23 cellular contexts compared by ENCODE assay signal in the genomic region with DNA sequence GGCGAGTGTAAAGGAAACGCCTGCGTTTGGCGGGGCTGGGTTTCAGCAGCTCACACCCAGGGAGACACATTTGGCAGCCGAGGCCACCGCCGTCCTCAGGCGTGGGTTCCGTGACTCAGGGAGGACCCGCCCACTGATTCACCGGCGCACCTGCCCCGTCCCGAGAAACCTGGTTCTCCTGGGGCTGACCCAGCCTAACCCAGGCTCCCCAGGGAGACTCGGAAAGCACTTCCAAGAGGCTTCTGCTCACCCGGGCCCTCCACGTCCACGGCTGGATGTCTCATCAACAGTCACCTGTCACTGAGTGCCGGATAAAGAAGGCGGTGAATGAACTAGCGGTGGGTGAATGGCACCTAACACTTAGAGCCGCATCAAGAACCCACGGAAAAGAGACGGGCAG.
DNase-seq lines count a peak whose midpoint lies in the region; ATAC-seq and TF ChIP-seq lines count a peak whose summit lies in the region.
"Had no signal": no experiment of that assay in that cellular context is flagged by ENCODE, and none has a peak within 500 bp of the region (broad histone marks: within the 10 kb centered on the region; RNA-seq: fewer than 3 reads in every experiment).

No MANE protein-coding gene starts in this region.

- no peak for ATAC-seq in GM18519 (IDR thresholded peaks at IDR 0.05; ENCODE audit: low FRiP score, unreplicated experiment)
- no peak for ATAC-seq in HG02642 (IDR thresholded peaks at IDR 0.05; ENCODE audit: poor library complexity, unreplicated experiment)
- ATAC-seq: Right ventricle myocardium inferior had no signal

- peak; percentile 43 for DNase-seq in islet precursor cell
- no peak for DNase-seq in NCI-H2029 treated with DMSO at 0.1 percent for 48 hours (lab: John Stamatoyannopoulos, UW)
- DNase-seq: ACHN; AML-193; Caco-2; CD4-positive, CD25-positive, alpha-beta regulatory T cell; DMS153; EL; GOT3; IMR-90; MV-4-11; NCI-H1436; NCI-H2029; NCI-H2227 treated with DMSO at 0.1 percent for 48 hours; NCI-H524; PC-9; SK-N-SH had no signal

- H3K4me1 ChIP-seq in BLaER1 treated with 17β-estradiol and CSF1 and Interleukin-3, amounts not matched to agents 10 nM and 100 nM = peaks cover 0 to 37% (median 31%) of the 10 kb centered on the region in 10 experiments; a peak in 14 of 20 replicates
- H3K4me1 ChIP-seq: Caco-2 had no signal

- TF ChIP-seq RAD21 in Ishikawa (IDR thresholded peaks at IDR 0.05; ENCODE audit: low read depth) = no peak

- H3K9me3 ChIP-seq in BLaER1 treated with 17β-estradiol and CSF1 and Interleukin-3, amounts not matched to agents 10 nM and 100 nM (replicated peaks in 1 of 11) = peaks cover 0 to 11% (median 4%) of the 10 kb centered on the region in 11 experiments; a peak in 9 of 22 replicates
- H3K9me3 ChIP-seq: Caco-2, SK-N-SH had no signal

- H3K9ac ChIP-seq in BLaER1 treated with 17β-estradiol and CSF1 and Interleukin-3, amounts not matched to agents 10 nM and 100 nM = no peak overlapping the region
- H3K9ac ChIP-seq: SK-N-SH had no signal

- TF ChIP-seq EP300 in Ishikawa (IDR thresholded peaks at IDR 0.05; ENCODE audit: borderline replicate concordance) = 0 out of 2 replicates have a peak, but pooled peaks have one; percentile 10

- no peak overlapping the region for H3K4me3 ChIP-seq in BLaER1 treated with 17β-estradiol and CSF1 and Interleukin-3, amounts not matched to agents 10 nM and 100 nM
- no peak overlapping the region for H3K4me3 ChIP-seq in skin epidermis
- H3K4me3 ChIP-seq: PC-9 had no signal

- peak overlapping the region in 8 of 11 experiments; percentile 25 to 69 (median 52); a peak in 12 of 22 replicates for H3K4me2 ChIP-seq in BLaER1 treated with 17β-estradiol and CSF1 and Interleukin-3, amounts not matched to agents 10 nM and 100 nM
- H3K4me2 ChIP-seq: PC-9, SK-N-SH had no signal

- H3K27me3 ChIP-seq in BLaER1 treated with 17β-estradiol and CSF1 and Interleukin-3, amounts not matched to agents 10 nM and 100 nM = peaks cover 32 to 47% (median 44%) of the 10 kb centered on the region in 11 experiments

- H3K27ac ChIP-seq in BLaER1 treated with 17β-estradiol and CSF1 and Interleukin-3, amounts not matched to agents 10 nM and 100 nM = no peak overlapping the region
- H3K27ac ChIP-seq in skin epidermis = peak overlapping the region in 15 of 21 experiments; percentile 22 to 85 (median 65)
- H3K27ac ChIP-seq: PC-9 had no signal

- H3K36me3 ChIP-seq in BLaER1 treated with 17β-estradiol and CSF1 and Interleukin-3, amounts not matched to agents 10 nM and 100 nM = no peaks in the 10 kb centered on the region

- H4K20me1 ChIP-seq in BLaER1 treated with 17β-estradiol and CSF1 and Interleukin-3, amounts not matched to agents 10 nM and 100 nM = peaks cover 0 to 22% (median 0%) of the 10 kb centered on the region in 11 experiments; a peak in 8 of 22 replicates

TF ChIP-seq in Ishikawa, 13 proteins besides CTCF, POLR2A, EP300 and RAD21:
- TF ChIP-seq FOXM1 (IDR thresholded peaks at IDR 0.05; ENCODE audit: borderline replicate concordance, low read depth) (no peak), ZBTB7A (IDR thresholded peaks at IDR 0.05; ENCODE audit: low read depth) (0 out of 2 replicates have a peak, but pooled peaks have one; percentile 11)

Comparison
In these comparisons a context has a peak if more than half of its experiments do, and no peak if none do; other contexts are left out.
1. H3K27ac ChIP-seq: peak in skin epidermis (15 of 21); none in BLaER1 treated with 17β-estradiol and CSF1 and Interleukin-3, amounts not matched to agents 10 nM and 100 nM (0 of 11).